In the genomic region with DNA sequence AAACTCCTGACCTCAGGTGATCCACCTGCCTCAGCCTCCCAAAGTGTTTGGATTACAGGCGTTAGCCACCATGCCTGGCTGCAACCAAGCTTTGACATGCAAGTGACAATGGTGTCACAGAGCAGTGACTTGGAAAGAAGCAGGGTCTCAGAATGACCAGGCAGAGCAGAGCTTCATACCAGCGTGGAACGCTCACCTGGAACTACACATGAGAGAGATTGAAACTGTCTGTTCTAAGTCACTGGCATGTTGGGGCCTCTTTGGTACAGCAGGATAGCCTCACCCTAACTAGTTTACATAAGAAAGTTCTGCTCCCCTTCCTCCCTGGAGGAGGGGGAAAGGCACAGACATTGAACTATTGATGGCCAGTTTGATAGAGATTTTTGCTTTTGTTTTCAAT, we compare ENCODE assay signal across 16 cellular contexts. TPM values are rescaled to one million over a fixed set of nuclear protein-coding genes. Genes with fewer than 3 reads are reported as not detected.
DNase-seq lines count a peak whose midpoint lies in the region; ATAC-seq and TF ChIP-seq lines count a peak whose summit lies in the region.
"Had no signal": no experiment of that assay in that cellular context is flagged by ENCODE, and none has a peak within 500 bp of the region (broad histone marks: within the 10 kb centered on the region; RNA-seq: fewer than 3 reads in every experiment).

No MANE protein-coding gene starts in this region.

- ATAC-seq in GM19043 (IDR thresholded peaks at IDR 0.05; ENCODE audit: low read depth, unreplicated experiment) (peak; percentile 84), HG02610 (IDR thresholded peaks at IDR 0.05; ENCODE audit: unreplicated experiment) (peak; percentile 97), HG03442 (IDR thresholded peaks at IDR 0.05; ENCODE audit: unreplicated experiment) (peak; percentile 85), upper lobe of left lung (ENCODE audit: low FRiP score in 2 of 2) (no peak)
- ATAC-seq in effector memory CD8-positive, alpha-beta T cell (replicated peaks), result no peak

- POLR2A ChIA-PET in GM10248 (lab: Yijun Ruan, JAX), result interaction anchor here (0.6 kb wide), 1 partner anchor 11 kb away, joined by 5 read pairs; no protein-coding TSS in a partner anchor

- no peak for TF ChIP-seq CTCF in GM10248 (IDR thresholded peaks at IDR 0.05; ENCODE audit: control extremely low read depth, extremely low read depth, low read depth, missing control alignments)
- no peak for TF ChIP-seq CTCF in upper lobe of left lung (IDR thresholded peaks at IDR 0.05)

- no peaks in the 10 kb centered on the region for H3K4me1 Mint-ChIP-seq in effector memory CD8-positive, alpha-beta T cell (ENCODE audit: low read depth in 2 of 2)

- no peak for TF ChIP-seq EP300 in upper lobe of left lung (IDR thresholded peaks at IDR 0.05)

- no peaks in the 10 kb centered on the region for H3K36me3 ChIP-seq in upper lobe of left lung
- H3K36me3 ChIP-seq: heart right ventricle had no signal

- no peaks in the 10 kb centered on the region for H3K4me1 ChIP-seq in upper lobe of left lung

- no peaks in the 10 kb centered on the region for H3K9me3 Mint-ChIP-seq in effector memory CD8-positive, alpha-beta T cell

- no peaks in the 10 kb centered on the region for H3K36me3 Mint-ChIP-seq in effector memory CD8-positive, alpha-beta T cell (ENCODE audit: insufficient read depth)

- no peak overlapping the region for H3K27ac Mint-ChIP-seq in effector memory CD8-positive, alpha-beta T cell

- DNase-seq in GM10248 (ENCODE audit: extremely low spot score) (peak; percentile 52), upper lobe of left lung (no peak), T-helper 9 cell (no peak)
- DNase-seq in activated CD8-positive, alpha-beta memory T cell treated with anti-CD3 and anti-CD28 coated beads, Interleukin-2, amount 50 U/mL, for 48 hours, result no peak
- DNase-seq in effector memory CD8-positive, alpha-beta T cell, result no peak
- DNase-seq: ACHN; activated CD8-positive, alpha-beta memory T cell treated with anti-CD3 and anti-CD28 coated beads for 24 hours; DND-41; effector CD4-positive, alpha-beta T cell; heart right ventricle; IMR-90; NCI-H1930; stimulated activated naive CD4-positive, alpha-beta T cell treated with Interleukin-2 at 50 U/mL for 16 hours had no signal

- CTCF ChIA-PET in GM10248 (lab: Yijun Ruan, JAX), result interaction anchor here (1.1 to 1.2 kb wide), 3 partner anchors 12 to 18 kb away, joined by 3 to 4 read pairs (median 3); no protein-coding TSS in a partner anchor

- no peaks in the 10 kb centered on the region for H3K27me3 ChIP-seq in upper lobe of left lung
- H3K27me3 ChIP-seq: heart right ventricle had no signal

- H3K27me3 Mint-ChIP-seq in effector memory CD8-positive, alpha-beta T cell, result no peaks in the 10 kb centered on the region

- no peak overlapping the region for H3K4me3 ChIP-seq in upper lobe of left lung
- H3K4me3 ChIP-seq: heart right ventricle had no signal

- no peak for TF ChIP-seq POLR2A in upper lobe of left lung (IDR thresholded peaks at IDR 0.05)

- H3K4me3 Mint-ChIP-seq in effector memory CD8-positive, alpha-beta T cell, result no peak overlapping the region

- H3K27ac ChIP-seq in upper lobe of left lung, result no peak overlapping the region
- H3K27ac ChIP-seq: heart right ventricle had no signal

- no peaks in the 10 kb centered on the region for H3K9me3 ChIP-seq in upper lobe of left lung
- H3K9me3 ChIP-seq: heart right ventricle had no signal

- 77 to 94% methylated on average over 3 of the region's 3 CpGs for WGBS in upper lobe of left lung, 2 donors

RNA-seq across cellular contexts. Expression of a gene that starts 47.5 kb away (rescaled TPM):
- total RNA-seq in upper lobe of left lung, result 10 to 100 TPM; 19.8 to 62.9 (median 45.8) TPM

Comparison
In these comparisons a context has a peak if more than half of its experiments do, and no peak if none do; other contexts are left out.
1. ATAC-seq: peak in GM19043 (single experiment), HG02610 (single experiment) and HG03442 (single experiment); none in upper lobe of left lung (0 of 2) and effector memory CD8-positive, alpha-beta T cell (single experiment).